31 cellular contexts compared by ENCODE assay signal in genomic region chr16:2167081-2167638, GRCh38. TPM values are rescaled to one million over a fixed set of nuclear protein-coding genes. Genes with fewer than 3 reads are reported as not detected.
"Had no signal": no experiment of that assay in that cellular context is flagged by ENCODE, and none has a peak within 500 bp of the region (broad histone marks: within the 10 kb centered on the region; RNA-seq: fewer than 3 reads in every experiment).

No MANE protein-coding gene starts in this region.

- H3K4me3 ChIP-seq: adrenal gland, body of pancreas, colonic mucosa, esophagus squamous epithelium, gastroesophageal sphincter had no signal

- H3K36me3 Mint-ChIP-seq: activated naive CD4-positive, alpha-beta T cell treated with anti-CD3 and anti-CD28 coated beads, Interleukin-2, amount 50 U/mL, for 24 hours had no signal

- ATAC-seq: activated CD4-positive, CD25-positive, alpha-beta regulatory T cell treated with anti-CD3 and anti-CD28 coated beads, Interleukin-2, amount 50 U/mL, for 24 hours; activated CD8-positive, alpha-beta T cell treated with anti-CD3 and anti-CD28 coated beads for 36 hours; activated naive CD8-positive, alpha-beta T cell treated with anti-CD3 and anti-CD28 coated beads, Interleukin-2, amount 50 U/mL, for 24 hours; activated T-cell treated with anti-CD3 and anti-CD28 coated beads, Interleukin-2, amount 50 U/mL, for 4 hours; body of pancreas; gastroesophageal sphincter; T-helper 17 cell had no signal

- H3K27me3 ChIP-seq: adrenal gland, body of pancreas, colonic mucosa, esophagus squamous epithelium, gastroesophageal sphincter had no signal

- H3K27me3 Mint-ChIP-seq: activated B cell treated with CpG ODN at 0.5 μM for 24 hours; activated CD8-positive, alpha-beta T cell treated with anti-CD3 and anti-CD28 coated beads for 36 hours; activated naive CD4-positive, alpha-beta T cell treated with anti-CD3 and anti-CD28 coated beads, Interleukin-2, amount 50 U/mL, for 24 hours; activated naive CD8-positive, alpha-beta T cell treated with anti-CD3 and anti-CD28 coated beads for 36 hours; activated naive CD8-positive, alpha-beta T cell treated with anti-CD3 and anti-CD28 coated beads, Interleukin-2, amount 50 U/mL, for 24 hours; T-helper 17 cell had no signal

- H3K4me1 ChIP-seq: body of pancreas had no signal

- H3K27ac Mint-ChIP-seq: activated B cell treated with CpG ODN at 0.5 μM for 24 hours; activated CD8-positive, alpha-beta T cell treated with anti-CD3 and anti-CD28 coated beads for 36 hours; activated naive CD4-positive, alpha-beta T cell treated with anti-CD3 and anti-CD28 coated beads for 36 hours; activated naive CD4-positive, alpha-beta T cell treated with anti-CD3 and anti-CD28 coated beads, Interleukin-2, amount 50 U/mL, for 24 hours; activated naive CD8-positive, alpha-beta T cell treated with anti-CD3 and anti-CD28 coated beads for 36 hours; activated naive CD8-positive, alpha-beta T cell treated with anti-CD3 and anti-CD28 coated beads, Interleukin-2, amount 50 U/mL, for 24 hours; activated T-helper 2 cell treated with anti-CD3 and anti-CD28 coated beads, Interferon-gamma antibody, Interleukin-2, Interleukin-4, amounts not matched to agents 10 μg/mL and 5 μg/mL and 100 μg/mL, durations not matched to agents 14 hours and 24 hours and 36 hours; T-helper 17 cell; T-helper 2 cell treated with Interferon-gamma antibody and Interleukin-4, amounts not matched to agents 5 μg/mL and 100 μg/mL, for 36 hours had no signal

- H3K9me3 Mint-ChIP-seq: activated B cell treated with CpG ODN at 0.5 μM for 24 hours; activated CD8-positive, alpha-beta T cell treated with anti-CD3 and anti-CD28 coated beads for 36 hours; activated naive CD4-positive, alpha-beta T cell treated with anti-CD3 and anti-CD28 coated beads for 36 hours; activated naive CD4-positive, alpha-beta T cell treated with anti-CD3 and anti-CD28 coated beads, Interleukin-2, amount 50 U/mL, for 24 hours; activated naive CD8-positive, alpha-beta T cell treated with anti-CD3 and anti-CD28 coated beads for 36 hours; activated naive CD8-positive, alpha-beta T cell treated with anti-CD3 and anti-CD28 coated beads, Interleukin-2, amount 50 U/mL, for 24 hours; activated T-cell treated with anti-CD3 and anti-CD28 coated beads, Interleukin-2, amount 50 U/mL, for 4 hours; activated T-helper 2 cell treated with anti-CD3 and anti-CD28 coated beads, Interferon-gamma antibody, Interleukin-2, Interleukin-4, amounts not matched to agents 10 μg/mL and 5 μg/mL and 100 μg/mL, durations not matched to agents 14 hours and 24 hours and 36 hours; T-helper 2 cell treated with Interferon-gamma antibody and Interleukin-4, amounts not matched to agents 5 μg/mL and 100 μg/mL, for 36 hours had no signal

- DNase-seq: activated B cell treated with CpG ODN at 0.5 μM for 24 hours; activated CD4-positive, alpha-beta T cell treated with anti-CD3 and anti-CD28 coated beads for 48 hours; activated CD4-positive, alpha-beta T cell treated with anti-CD3 and anti-CD28 coated beads, Interleukin-2, amount 50 U/mL, for 1 hour; activated CD4-positive, alpha-beta T cell treated with anti-CD3 and anti-CD28 coated beads, Interleukin-2, amount 50 U/mL, for 48 hours; activated CD8-positive, alpha-beta memory T cell treated with anti-CD3 and anti-CD28 coated beads for 24 hours; activated CD8-positive, alpha-beta T cell treated with anti-CD3 and anti-CD28 coated beads for 36 hours; activated effector memory CD4-positive, alpha-beta T cell treated with anti-CD3 and anti-CD28 coated beads, Interleukin-2, amount 50 U/mL, for 16 hours; activated naive CD4-positive, alpha-beta T cell treated with anti-CD3 and anti-CD28 coated beads for 36 hours; activated naive CD8-positive, alpha-beta T cell treated with anti-CD3 and anti-CD28 coated beads for 36 hours; activated naive CD8-positive, alpha-beta T cell treated with anti-CD3 and anti-CD28 coated beads, Interleukin-2, amount 50 U/mL, for 24 hours; activated T-cell treated with anti-CD3 and anti-CD28 coated beads, Interleukin-2, amount 50 U/mL, for 4 hours; amygdala; aorta; body of pancreas; caudate nucleus; cerebellar nuclear complex; colonic mucosa; effector CD8-positive, alpha-beta T cell; esophagus squamous epithelium; foreskin melanocyte; T-helper 1 cell; T-helper 17 cell; T1000; WERI-Rb-1 had no signal

- H3K27ac ChIP-seq: adrenal gland, body of pancreas, colonic mucosa, epithelial cell of prostate, esophagus squamous epithelium, gastroesophageal sphincter, WERI-Rb-1 had no signal

- H3K4me1 Mint-ChIP-seq: activated B cell treated with CpG ODN at 0.5 μM for 24 hours; activated naive CD8-positive, alpha-beta T cell treated with anti-CD3 and anti-CD28 coated beads for 36 hours; T-helper 17 cell had no signal

- H3K9me3 ChIP-seq: adrenal gland, body of pancreas, colonic mucosa, esophagus squamous epithelium, gastroesophageal sphincter had no signal

- H3K4me3 Mint-ChIP-seq: activated B cell treated with CpG ODN at 0.5 μM for 24 hours; activated CD8-positive, alpha-beta T cell treated with anti-CD3 and anti-CD28 coated beads for 36 hours; activated naive CD4-positive, alpha-beta T cell treated with anti-CD3 and anti-CD28 coated beads for 36 hours; activated naive CD4-positive, alpha-beta T cell treated with anti-CD3 and anti-CD28 coated beads, Interleukin-2, amount 50 U/mL, for 24 hours; activated naive CD8-positive, alpha-beta T cell treated with anti-CD3 and anti-CD28 coated beads for 36 hours; activated naive CD8-positive, alpha-beta T cell treated with anti-CD3 and anti-CD28 coated beads, Interleukin-2, amount 50 U/mL, for 24 hours; activated T-cell treated with anti-CD3 and anti-CD28 coated beads, Interleukin-2, amount 50 U/mL, for 4 hours; T-helper 17 cell; T-helper 2 cell treated with Interferon-gamma antibody and Interleukin-4, amounts not matched to agents 5 μg/mL and 100 μg/mL, for 36 hours had no signal

RNA-seq across cellular contexts. Expression of gene RAB26, which starts 18.7 kb away (rescaled TPM):
- total RNA-seq: activated B cell treated with CpG ODN at 0.5 μM for 24 hours; activated naive CD4-positive, alpha-beta T cell treated with anti-CD3 and anti-CD28 coated beads for 36 hours; activated T-cell treated with anti-CD3 and anti-CD28 coated beads, Interleukin-2, amount 50 U/mL, for 4 hours had no signal

RNA-seq across cellular contexts. Expression of gene CASKIN1, which starts 29.2 kb away (rescaled TPM):
- total RNA-seq: activated B cell treated with CpG ODN at 0.5 μM for 24 hours had no signal
